ENCODE assay signal across 11 cellular contexts in genomic region chr2:133566967-133567645, GRCh38.
DNase-seq lines count a peak whose midpoint lies in the region; ATAC-seq and TF ChIP-seq lines count a peak whose summit lies in the region.
"Had no signal": no experiment of that assay in that cellular context is flagged by ENCODE, and none has a peak within 500 bp of the region (broad histone marks: within the 10 kb centered on the region; RNA-seq: fewer than 3 reads in every experiment).

No MANE protein-coding gene starts in this region.

- DNase-seq in AG09319 (ENCODE audit: extremely low read depth, low read depth) = peak; percentile 36
- DNase-seq in SHP77 treated with DMSO at 0.1 percent for 48 hours (lab: John Stamatoyannopoulos, UW) = peak; percentile 23
- peak; percentile 65 to 67 for DNase-seq in foreskin fibroblast
- DNase-seq in nephron progenitor cell = no peak
- no peak for DNase-seq in LoVo (ENCODE audit: low spot score)
- no peak for DNase-seq in activated T-cell treated with anti-CD3 and anti-CD28 coated beads for 4 hours
- DNase-seq: activated B cell treated with CpG ODN at 0.5 μM for 24 hours, DMS 273 treated with DMSO at 0.1 percent for 48 hours, NCI-H1105 treated with DMSO at 0.1 percent for 48 hours had no signal

- no peaks in the 10 kb centered on the region for H3K9me3 Mint-ChIP-seq in nephron progenitor cell
- H3K9me3 Mint-ChIP-seq: activated B cell treated with CpG ODN at 0.5 μM for 24 hours had no signal

- TF ChIP-seq CTCF in AG09319 (IDR thresholded peaks at IDR 0.05; ENCODE audit: low read depth, low read length) (no peak), foreskin fibroblast (IDR thresholded peaks at IDR 0.05; ENCODE audit: low read depth, low read length) (no peak), nephron progenitor cell (IDR thresholded peaks at IDR 0.05) (no peak)

- peak overlapping the region; percentile 18 for H3K4me3 Mint-ChIP-seq in nephron progenitor cell
- H3K4me3 Mint-ChIP-seq: activated B cell treated with CpG ODN at 0.5 μM for 24 hours had no signal

- ATAC-seq in GM21576 (IDR thresholded peaks at IDR 0.05; ENCODE audit: unreplicated experiment) = no peak
- no peak for ATAC-seq in GM18511 (IDR thresholded peaks at IDR 0.05; ENCODE audit: unreplicated experiment)

- peak overlapping the region; percentile 36 for H3K27ac Mint-ChIP-seq in nephron progenitor cell
- H3K27ac Mint-ChIP-seq: activated B cell treated with CpG ODN at 0.5 μM for 24 hours had no signal

- H3K36me3 Mint-ChIP-seq in nephron progenitor cell (ENCODE audit: low read depth) = no peaks in the 10 kb centered on the region

- peak overlapping the region in 1 of 2 donors; percentile 11 for H3K4me3 ChIP-seq in foreskin fibroblast (ENCODE audit: low read depth in 1 of 2, low read length in 2 of 2)

- H3K27me3 Mint-ChIP-seq in nephron progenitor cell (ENCODE audit: low read depth, poor library complexity) = peaks cover 15% of the 10 kb centered on the region

- H3K4me1 Mint-ChIP-seq in nephron progenitor cell = peaks cover 61% of the 10 kb centered on the region
- H3K4me1 Mint-ChIP-seq: activated B cell treated with CpG ODN at 0.5 μM for 24 hours had no signal

Comparison
In these comparisons a context has a peak if more than half of its experiments do, and no peak if none do; other contexts are left out.
1. DNase-seq: peak in AG09319 (single experiment), SHP77 treated with DMSO at 0.1 percent for 48 hours (single experiment) and foreskin fibroblast (2 of 2); none in nephron progenitor cell (single experiment), LoVo (single experiment) and activated T-cell treated with anti-CD3 and anti-CD28 coated beads for 4 hours (single experiment).